Comparison of ENCODE assay signal across 8 cellular contexts in genomic region chr6:131134950-131135243, GRCh38. TPM values are rescaled to one million over a fixed set of nuclear protein-coding genes. Genes with fewer than 3 reads are reported as not detected.
A peak's percentile ranks its signal among the peaks of the same experiment; 100 is the strongest.
DNase-seq lines count a peak whose midpoint lies in the region; ATAC-seq, FAIRE-seq and TF ChIP-seq lines count a peak whose summit lies in the region.

No MANE protein-coding gene starts in this region.

- peak overlapping the region; percentile 24 to 92 for H4K8ac ChIP-seq in IMR-90 (ENCODE audit: low read depth in 2 of 2, low read length in 2 of 2)

- H3K4me3 ChIP-seq in IMR-90 (ENCODE audit: insufficient read depth, low read depth, low read length) (peak overlapping the region; percentile 53), mucosa of stomach (ENCODE audit: low read length) (peak overlapping the region; percentile 54)

- DNase-seq in IMR-90 (no peak), cerebellar cortex (ENCODE audit: low spot score) (peak; percentile 62), HTR-8/SVneo (ENCODE audit: insufficient read length, low spot score) (no peak)

- H3K36me3 ChIP-seq in IMR-90 (ENCODE audit: control insufficient read depth, insufficient read depth, low read length) (no peaks in the 10 kb centered on the region), mucosa of stomach (ENCODE audit: control insufficient read depth, insufficient read depth, low read length) (no peaks in the 10 kb centered on the region)

- H3K9ac ChIP-seq in IMR-90 (ENCODE audit: low read depth, low read length) (peak overlapping the region; percentile 73), mucosa of stomach (ENCODE audit: low read length) (peak overlapping the region; percentile 79)

- intact Hi-C loops in IMR-90 (cut with micrococcal nuclease), result loop anchor here (2.0 kb wide), 1 partner anchor 72 kb away; the partner anchor contains the start of gene EPB41L2

- H2BK20ac ChIP-seq in IMR-90 (ENCODE audit: low read depth, low read length), result no peak overlapping the region

- peak overlapping the region; percentile 94 for H2AFZ ChIP-seq in IMR-90 (replicated peaks; ENCODE audit: low read length, poor library complexity)

- peak overlapping the region; percentile 66; the same call in 1 of the 2 replicates for H4K91ac ChIP-seq in IMR-90 (ENCODE audit: insufficient read depth, low read depth, low read length)

- peak overlapping the region; percentile 86 for H3K14ac ChIP-seq in IMR-90 (replicated peaks; ENCODE audit: low read depth, low read length)

- H3K9me1 ChIP-seq in IMR-90 (ENCODE audit: insufficient read depth, low read length), result no peaks in the 10 kb centered on the region

- peak overlapping the region; percentile 83; the same call in 1 of the 2 replicates for H3K23ac ChIP-seq in IMR-90 (ENCODE audit: low read depth, low read length)

- H4K20me1 ChIP-seq in IMR-90 (ENCODE audit: insufficient read depth, low read length), result no peaks in the 10 kb centered on the region

- peak overlapping the region; percentile 23 for H4K5ac ChIP-seq in IMR-90 (ENCODE audit: low read depth, low read length)

- no peak overlapping the region; the same call in 2 of the 3 replicates for H2BK15ac ChIP-seq in IMR-90 (ENCODE audit: low read depth, low read length)

- H3K56ac ChIP-seq in IMR-90 (ENCODE audit: extremely low read depth, insufficient read depth, low read length), result peak overlapping the region; percentile 84

- H3K4ac ChIP-seq in IMR-90 (ENCODE audit: low read depth, low read length), result peak overlapping the region; percentile 87

- WGBS in IMR-90 (ENCODE audit: extremely low coverage in 2 of 2, insufficient read length in 1 of 2), 2 experiments, result 0% methylated on average over 1 of the region's 4 CpGs; no CpG with 5 or more reads in 1 of the 2 experiments

- peak overlapping the region; percentile 30 for H3K18ac ChIP-seq in IMR-90 (ENCODE audit: low read depth, low read length)

- H2BK120ac ChIP-seq in IMR-90 (ENCODE audit: low read depth, low read length), result peak overlapping the region; percentile 73; the same call in 1 of the 2 replicates

- TF ChIP-seq RAD21 in IMR-90 (IDR thresholded peaks at IDR 0.05; ENCODE audit: low read length), result no peak

- H3K27ac ChIP-seq in 22Rv1, result peak overlapping the region; percentile 46
- peak overlapping the region; percentile 54 for H3K27ac ChIP-seq in IMR-90 (ENCODE audit: insufficient read depth, low read length)

- BruUV-seq in IMR-90 (replicated peaks; lab: Mats Ljungman, UMichigan), result no TSS peak

- H3K9me3 ChIP-seq in IMR-90 (ENCODE audit: control insufficient read depth, insufficient read depth, low read length), result no peaks in the 10 kb centered on the region
- H3K9me3 ChIP-seq in mucosa of stomach (ENCODE audit: control insufficient read depth, low read length), result no peaks in the 10 kb centered on the region

- dilution Hi-C loops in IMR-90 (cut with HindIII; ENCODE audit: low sequenced_read_pairs, unreplicated experiment), result no loop called here

- TF ChIP-seq CTCF in 22Rv1 (IDR thresholded peaks at IDR 0.05), result no peak
- no peak for TF ChIP-seq CTCF in IMR-90 (conservative IDR thresholded peaks at IDR 0.05; ENCODE audit: low read depth, low read length)

- peaks cover 3 to 16% of the 10 kb centered on the region in 2 experiments; a peak in 1 of 4 replicates for H3K79me1 ChIP-seq in IMR-90 (ENCODE audit: low read depth in 1 of 2, low read length in 2 of 2)

- no peak overlapping the region for H2AK5ac ChIP-seq in IMR-90 (ENCODE audit: low read depth, low read length)

- peak overlapping the region; percentile 17 for H2AK9ac ChIP-seq in IMR-90 (replicated peaks; ENCODE audit: low read depth, low read length, poor library complexity)

- POLR2A ChIA-PET in IMR-90 (lab: Charles Lee; ENCODE audit: unreplicated experiment), result no interaction called here

- ATAC-seq in IMR-90 (ENCODE audit: low read depth) (no peak), GM21723 (IDR thresholded peaks at IDR 0.05; ENCODE audit: unreplicated experiment) (no peak), HG02840 (IDR thresholded peaks at IDR 0.05; ENCODE audit: low FRiP score, unreplicated experiment) (no peak), GM21360 (IDR thresholded peaks at IDR 0.05; ENCODE audit: unreplicated experiment) (no peak)

- TF ChIP-seq POLR2A in IMR-90 (IDR thresholded peaks at IDR 0.05; ENCODE audit: low read depth, low read length), result no peak

- H3K27me3 ChIP-seq in IMR-90 (ENCODE audit: control insufficient read depth, insufficient read depth, low read length) (no peaks in the 10 kb centered on the region), mucosa of stomach (ENCODE audit: control insufficient read depth, insufficient read depth, low read length) (peaks cover 4% of the 10 kb centered on the region)

- H2BK5ac ChIP-seq in IMR-90 (ENCODE audit: low read depth, low read length, poor library complexity, severe bottlenecking), result peak overlapping the region; percentile 25

- H3K4me2 ChIP-seq in IMR-90 (ENCODE audit: low read depth, low read length), result peak overlapping the region; percentile 75

- CTCF ChIA-PET in IMR-90 (lab: Yijun Ruan, JAX), result interaction anchor here (1.1 kb wide), 1 partner anchor 250 kb away, joined by 4 read pairs; no protein-coding TSS in a partner anchor

- no peak for FAIRE-seq in HTR-8/SVneo (lab: Jason Lieb, UNC)

- in situ Hi-C loops in IMR-90 (cut with MboI; ENCODE audit: low sequenced_read_pairs), result no loop called here

- H3K4me1 ChIP-seq in IMR-90 (ENCODE audit: control insufficient read depth, insufficient read depth, low read length), result peaks cover 2% of the 10 kb centered on the region
- peaks cover 12% of the 10 kb centered on the region for H3K4me1 ChIP-seq in mucosa of stomach (ENCODE audit: control insufficient read depth, insufficient read depth, low read length)

TF ChIP-seq in IMR-90, 13 proteins besides CTCF, POLR2A, EP300 and RAD21:
- TF ChIP-seq CEBPB (IDR thresholded peaks at IDR 0.05; ENCODE audit: low read depth, low read length), result peak; percentile 60
- TF ChIP-seq NFE2L2 (IDR thresholded peaks at IDR 0.05; ENCODE audit: low read depth, low read length), result no peak
TF ChIP-seq in IMR-90: peak in this region for 1.

RNA-seq across cellular contexts. Expression of gene AKAP7, which starts 0.4 kb away (rescaled TPM):
- 0.54 and 3.3 TPM in 2 replicates for total RNA-seq in IMR-90 (2012; rRNA removed)
- 0.90 and 1.1 TPM in 2 replicates for polyA plus RNA-seq in IMR-90 (2012; rRNA removed)
- 0.10 and 0.18 TPM in 2 replicates for polyA plus RNA-seq in IMR-90 (2012; cell fraction: cytosol; rRNA removed)
- polyA plus RNA-seq in IMR-90 (2012; cell fraction: nucleus; rRNA removed; ENCODE audit: low replicate concordance), result 0.18 and 1.1 TPM in 2 replicates
